In the genomic region with DNA sequence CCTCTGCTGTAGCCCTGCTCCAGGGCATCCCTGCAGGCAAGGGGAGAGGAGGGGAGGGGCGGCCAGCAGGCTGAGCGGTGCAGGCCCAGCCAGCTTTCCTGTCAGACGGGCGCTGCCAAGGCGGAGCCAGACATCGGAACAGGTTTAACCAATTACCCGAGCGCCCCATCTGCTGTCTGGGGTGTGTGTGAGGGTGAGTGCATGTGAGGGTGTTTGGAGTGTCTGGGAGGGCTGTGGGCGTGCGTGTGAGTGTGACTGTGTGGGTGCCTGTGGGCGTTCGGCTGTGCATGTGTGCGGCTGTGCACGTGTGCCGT, we compare ENCODE assay signal across 22 cellular contexts. TPM values are rescaled to one million over a fixed set of nuclear protein-coding genes. Genes with fewer than 3 reads are reported as not detected.
DNase-seq lines count a peak whose midpoint lies in the region; ATAC-seq, FAIRE-seq and TF ChIP-seq lines count a peak whose summit lies in the region.
"Had no signal": no experiment of that assay in that cellular context is flagged by ENCODE, and none has a peak within 500 bp of the region (broad histone marks: within the 10 kb centered on the region; RNA-seq: fewer than 3 reads in every experiment).

No MANE protein-coding gene starts in this region.

- DNase-seq in AG08395 (ENCODE audit: low spot score) (peak; percentile 22), ELF-1 (ENCODE audit: low read depth, low spot score) (peak; percentile 14), SK-N-DZ (ENCODE audit: low spot score) (peak; percentile 48), kidney (peak; percentile 70), GM12892 (ENCODE audit: insufficient read length) (no peak), NCI-H146 (lab: John Stamatoyannopoulos, UW) (no peak)
- DNase-seq in activated CD4-positive, alpha-beta memory T cell treated with anti-CD3 and anti-CD28 coated beads, Interleukin-2, amount 10 ng/mL, durations not matched to agents 7 days and 5 days: no peak
- DNase-seq: ACHN; activated CD4-positive, alpha-beta T cell treated with anti-CD3 and anti-CD28 coated beads, Interleukin-2, amount 10 ng/mL, durations not matched to agents 7 days and 5 days; activated gamma-delta T cell; CD8-positive, alpha-beta T cell; DND-41; NCI-H1105 treated with DMSO at 0.1 percent for 48 hours; NCI-H446; Right ventricle myocardium superior; stimulated activated CD8-positive, alpha-beta memory T cell treated with anti-CD3 and anti-CD28 coated beads, Interleukin-4, amount 100 ng/mL, for 48 hours; T-cell had no signal

- no peak overlapping the region for H3K4me3 Mint-ChIP-seq in activated CD4-positive, alpha-beta memory T cell treated with anti-CD3 and anti-CD28 coated beads, Interleukin-2, amount 10 ng/mL, durations not matched to agents 7 days and 5 days
- H3K4me3 Mint-ChIP-seq: activated CD4-positive, alpha-beta T cell treated with anti-CD3 and anti-CD28 coated beads, Interleukin-2, amount 10 ng/mL, durations not matched to agents 7 days and 5 days; CD8-positive, alpha-beta T cell; T-cell had no signal

- peaks cover 4 to 27% of the 10 kb centered on the region in 2 donors for H3K4me1 ChIP-seq in kidney (ENCODE audit: control insufficient read depth in 1 of 2, insufficient read depth in 1 of 2, low read depth in 1 of 2, low read length in 2 of 2)
- H3K4me1 ChIP-seq: left lung had no signal

- H3K9ac ChIP-seq in kidney (ENCODE audit: low read length in 2 of 2): no peak overlapping the region

- H3K9me3 Mint-ChIP-seq in activated CD4-positive, alpha-beta memory T cell treated with anti-CD3 and anti-CD28 coated beads, Interleukin-2, amount 10 ng/mL, durations not matched to agents 7 days and 5 days: no peaks in the 10 kb centered on the region
- H3K9me3 Mint-ChIP-seq: activated CD4-positive, alpha-beta T cell treated with anti-CD3 and anti-CD28 coated beads, Interleukin-2, amount 10 ng/mL, durations not matched to agents 7 days and 5 days; CD8-positive, alpha-beta T cell; T-cell had no signal

- no peak overlapping the region for H3K27ac Mint-ChIP-seq in activated CD4-positive, alpha-beta memory T cell treated with anti-CD3 and anti-CD28 coated beads, Interleukin-2, amount 10 ng/mL, durations not matched to agents 7 days and 5 days
- H3K27ac Mint-ChIP-seq: activated CD4-positive, alpha-beta T cell treated with anti-CD3 and anti-CD28 coated beads, Interleukin-2, amount 10 ng/mL, durations not matched to agents 7 days and 5 days; CD8-positive, alpha-beta T cell; T-cell had no signal

- TF ChIP-seq POLR2A in GM12892 (IDR thresholded peaks at IDR 0.05; ENCODE audit: low read depth, low read length): no peak

- H3K27me3 Mint-ChIP-seq in activated CD4-positive, alpha-beta memory T cell treated with anti-CD3 and anti-CD28 coated beads, Interleukin-2, amount 10 ng/mL, durations not matched to agents 7 days and 5 days: peaks cover 16% of the 10 kb centered on the region

- H3K36me3 Mint-ChIP-seq in activated CD4-positive, alpha-beta memory T cell treated with anti-CD3 and anti-CD28 coated beads, Interleukin-2, amount 10 ng/mL, durations not matched to agents 7 days and 5 days (ENCODE audit: low read depth): no peaks in the 10 kb centered on the region
- H3K36me3 Mint-ChIP-seq: CD8-positive, alpha-beta T cell; T-cell had no signal

- H3K27ac ChIP-seq in kidney (ENCODE audit: low read depth in 2 of 2, low read length in 2 of 2): no peak overlapping the region
- H3K27ac ChIP-seq: cardiac muscle cell, left lung, uterus had no signal

- FAIRE-seq in kidney (lab: Jason Lieb, UNC) (no peak), GM12892 (lab: Jason Lieb, UNC) (no peak)

- intact Hi-C loops in kidney (cut with DNase I): no loop called here

- CTCF ChIA-PET in activated CD4-positive, alpha-beta memory T cell treated with anti-CD3 and anti-CD28 coated beads, Interleukin-2, amount 10 ng/mL, durations not matched to agents 7 days and 5 days (lab: Charles Lee): no interaction called here

- no peaks in the 10 kb centered on the region for H3K9me3 ChIP-seq in kidney (ENCODE audit: control insufficient read depth in 1 of 2, low read length in 2 of 2)
- H3K9me3 ChIP-seq: left lung, uterus had no signal

- peaks cover 8% of the 10 kb centered on the region for H3K4me1 Mint-ChIP-seq in activated CD4-positive, alpha-beta memory T cell treated with anti-CD3 and anti-CD28 coated beads, Interleukin-2, amount 10 ng/mL, durations not matched to agents 7 days and 5 days
- H3K4me1 Mint-ChIP-seq: T-cell had no signal

- ATAC-seq in HG03378 (IDR thresholded peaks at IDR 0.05; ENCODE audit: unreplicated experiment): no peak
- ATAC-seq: CD8-positive, alpha-beta T cell; left lung; T-cell had no signal

- POLR2A ChIA-PET in activated CD4-positive, alpha-beta memory T cell treated with anti-CD3 and anti-CD28 coated beads, Interleukin-2, amount 10 ng/mL, durations not matched to agents 7 days and 5 days (lab: Charles Lee): no interaction called here

- no peak overlapping the region for H3K4me3 ChIP-seq in kidney (ENCODE audit: low read length in 2 of 2)
- H3K4me3 ChIP-seq: cardiac muscle cell, left lung, uterus had no signal

- no peak for TF ChIP-seq CTCF in kidney (IDR thresholded peaks at IDR 0.05; ENCODE audit: borderline replicate concordance, extremely low read depth, insufficient read depth)

- no peaks in the 10 kb centered on the region for H3K36me3 ChIP-seq in kidney (ENCODE audit: control insufficient read depth in 1 of 2, insufficient read depth in 2 of 2, low read length in 2 of 2)
- H3K36me3 ChIP-seq: cardiac muscle cell, uterus had no signal

RNA-seq across cellular contexts. Expression of a gene that starts 20.0 kb away (rescaled TPM):
- polyA plus RNA-seq in SK-N-DZ (2014; cell fraction: cytosol; rRNA removed): not detected in 2 replicates
- polyA plus RNA-seq in SK-N-DZ (2014; cell fraction: nucleus; rRNA removed): 0.63 TPM in 1 of 2 replicates, not detected in the other
- total RNA-seq in kidney: 19.6 TPM
- 132 TPM for polyA plus RNA-seq in kidney (ENCODE audit: insufficient read depth, low read depth, low replicate concordance)
- not detected for total RNA-seq in activated CD4-positive, alpha-beta memory T cell treated with anti-CD3 and anti-CD28 coated beads, Interleukin-2, amount 10 ng/mL, durations not matched to agents 7 days and 5 days
- polyA plus RNA-seq in GM12892 (2012; ENCODE audit: missing spikeins): 0.66 TPM
- total RNA-seq: activated CD4-positive, alpha-beta T cell treated with anti-CD3 and anti-CD28 coated beads, Interleukin-2, amount 10 ng/mL, durations not matched to agents 7 days and 5 days; CD8-positive, alpha-beta T cell; left lung; mononuclear cell; Right ventricle myocardium superior; T-cell had no signal
- polyA plus RNA-seq: cardiac muscle cell had no signal

RNA-seq across cellular contexts. Expression of a gene that starts 50.1 kb away (rescaled TPM):
- polyA plus RNA-seq in SK-N-DZ (2014; cell fraction: cytosol; rRNA removed): 7.3 and 8.6 TPM in 2 replicates
- 3.8 and 5.1 TPM in 2 replicates for polyA plus RNA-seq in SK-N-DZ (2014; cell fraction: nucleus; rRNA removed)
- total RNA-seq in kidney: 29.9 TPM
- 102 TPM for polyA plus RNA-seq in kidney (ENCODE audit: insufficient read depth, low read depth, low replicate concordance)
- under 1 TPM; 0.63 to 0.71 TPM for total RNA-seq in activated CD4-positive, alpha-beta memory T cell treated with anti-CD3 and anti-CD28 coated beads, Interleukin-2, amount 10 ng/mL, durations not matched to agents 7 days and 5 days
- polyA plus RNA-seq in GM12892 (2012; ENCODE audit: missing spikeins): 2.8 TPM
- total RNA-seq: CD8-positive, alpha-beta T cell had no signal

Comparison
In these comparisons a context has a peak if more than half of its experiments do, and no peak if none do; other contexts are left out.
1. DNase-seq: peak in AG08395 (single experiment), ELF-1 (single experiment), SK-N-DZ (single experiment) and kidney (single experiment); none in activated CD4-positive, alpha-beta memory T cell treated with anti-CD3 and anti-CD28 coated beads, Interleukin-2, amount 10 ng/mL, durations not matched to agents 7 days and 5 days (single experiment), GM12892 (single experiment) and NCI-H146 (single experiment).
2. RNA of a gene that starts 20.0 kb away (total RNA-seq): 19.6 TPM in kidney (single experiment); not detected in activated CD4-positive, alpha-beta memory T cell treated with anti-CD3 and anti-CD28 coated beads, Interleukin-2, amount 10 ng/mL, durations not matched to agents 7 days and 5 days; every median in the first group is over 10 times any median in the second.
3. RNA of a gene that starts 50.1 kb away (total RNA-seq): 29.9 TPM in kidney (single experiment); 0.63 to 0.71 TPM in activated CD4-positive, alpha-beta memory T cell treated with anti-CD3 and anti-CD28 coated beads, Interleukin-2, amount 10 ng/mL, durations not matched to agents 7 days and 5 days; every median in the first group is over 10 times any median in the second.